Comparison of ENCODE assay signal across 8 cellular contexts in the genomic region with DNA sequence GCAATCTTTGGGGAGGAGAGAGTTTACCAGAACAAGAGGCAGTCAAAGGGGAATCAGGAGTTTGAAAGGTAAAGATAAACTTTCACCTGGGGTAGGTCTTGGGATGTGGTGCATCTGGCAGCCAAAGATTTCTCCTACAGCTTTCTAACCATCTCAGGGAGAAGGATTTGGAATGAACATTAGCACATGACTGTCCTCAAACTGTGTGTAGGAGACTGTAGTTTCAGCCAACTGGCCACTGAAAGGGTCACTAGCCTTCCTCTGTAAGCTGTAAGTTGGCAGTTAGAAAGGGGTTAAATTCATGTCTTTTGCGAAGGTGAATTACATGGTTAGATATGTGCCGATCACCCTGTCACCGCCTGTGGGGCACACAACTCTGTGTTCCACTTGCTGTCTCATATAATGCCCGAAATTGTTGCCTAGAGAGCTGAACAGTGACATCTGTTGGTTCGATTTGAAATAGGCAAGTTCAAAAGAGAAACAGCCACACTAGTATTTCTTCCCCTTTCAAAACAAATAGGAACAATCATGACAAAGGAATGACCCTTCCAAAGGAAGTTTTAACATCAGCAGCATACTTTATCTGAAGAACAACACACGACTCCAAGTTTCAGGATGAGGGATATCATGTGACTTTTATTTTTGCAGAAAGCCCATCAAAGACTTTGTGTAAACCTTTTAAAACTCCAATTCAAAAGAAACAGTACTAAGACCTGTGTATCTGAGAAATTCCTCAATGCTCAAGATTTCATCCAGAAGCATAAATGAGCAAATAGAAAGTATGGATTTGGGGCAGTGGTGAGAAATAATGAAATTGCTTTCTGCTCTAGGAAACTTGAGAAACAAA. TPM values are rescaled to one million over a fixed set of nuclear protein-coding genes. Genes with fewer than 3 reads are reported as not detected.
DNase-seq lines count a peak whose midpoint lies in the region; ATAC-seq, FAIRE-seq and TF ChIP-seq lines count a peak whose summit lies in the region.

No MANE protein-coding gene starts in this region.

- FAIRE-seq in GM12891 (lab: Jason Lieb, UNC), result peak; percentile 92

- H3K4me1 ChIP-seq in A673 (ENCODE audit: insufficient read depth, low read length, poor library complexity, severe bottlenecking), result no peaks in the 10 kb centered on the region

- ATAC-seq in HG02642 (IDR thresholded peaks at IDR 0.05; ENCODE audit: poor library complexity, unreplicated experiment) (peak; percentile 85), SK-N-SH treated with all-trans-retinoic acid at 6 μM for 48 hours (peak; percentile 94)

- peaks cover 9% of the 10 kb centered on the region for H3K27me3 ChIP-seq in A673 (replicated peaks; ENCODE audit: insufficient read depth, low read depth, low read length, poor library complexity)

- CTCF ChIA-PET in A673 (lab: Charles Lee), result interaction anchor here (0.7 to 1.5 kb wide), 4 partner anchors 11 to 358 kb away, joined by 4 to 29 read pairs (median 10); no protein-coding TSS in a partner anchor

- in situ Hi-C loops in T47D (cut with HindIII; ENCODE audit: low pct_unique_long_range_greater_than_20kb, low sequenced_read_pairs), result no loop called here

- H3K9me3 ChIP-seq in A673 (ENCODE audit: low read depth, low read length, poor library complexity, severe bottlenecking), result no peaks in the 10 kb centered on the region

- peak; percentile 74 for TF ChIP-seq CTCF in A673 (conservative IDR thresholded peaks at IDR 0.05; ENCODE audit: low read depth, low read length)

- intact Hi-C loops in A673 (cut with micrococcal nuclease; ENCODE audit: unreplicated experiment), result loop anchor here (1.0 to 2.0 kb wide), 2 partner anchors 149 to 366 kb away; no protein-coding TSS in a partner anchor

- POLR2A ChIA-PET in A673 (lab: Charles Lee; ENCODE audit: low non-redundant PET), result no interaction called here

- H3K27ac ChIP-seq in A673 (ENCODE audit: low read depth, low read length, poor library complexity, severe bottlenecking), result no peak overlapping the region

- no peak overlapping the region for H3K4me3 ChIP-seq in A673 (ENCODE audit: low read depth, low read length, poor library complexity, severe bottlenecking)

- no TSS peak for BruUV-seq in A673 (replicated peaks; lab: Mats Ljungman, UMichigan)

- H3K36me3 ChIP-seq in A673 (ENCODE audit: insufficient read depth, low read length, poor library complexity, severe bottlenecking), result no peaks in the 10 kb centered on the region

- TF ChIP-seq POLR2A in GM12891 (IDR thresholded peaks at IDR 0.05; ENCODE audit: low read depth, low read length), result no peak

- peak; percentile 68 for DNase-seq in A673 (ENCODE audit: low spot score)
- DNase-seq in GM12891 (ENCODE audit: insufficient read length, low spot score), result no peak
- peak; percentile 82 for DNase-seq in NAMALWA (ENCODE audit: low spot score)
- DNase-seq in T47D (ENCODE audit: low read depth in 1 of 2, low spot score in 1 of 2), result peak; percentile 38 to 79
- peak; percentile 63 for DNase-seq in islet precursor cell
- DNase-seq in stimulated activated CD4-positive, alpha-beta T cell treated with anti-CD3 and anti-CD28 coated beads, Interleukin-2, amount 100 ng/mL, for 4 hours (ENCODE audit: low read depth), result peak; percentile 3

TF ChIP-seq in GM12891, 5 proteins besides CTCF, POLR2A, EP300 and RAD21:
- no peak for TF ChIP-seq PAX5 (IDR thresholded peaks at IDR 0.05; ENCODE audit: insufficient read depth, low read length, severe bottlenecking)
- no peak for TF ChIP-seq POU2F2 (IDR thresholded peaks at IDR 0.05; ENCODE audit: low read depth, low read length)
- TF ChIP-seq POLR2AphosphoS5 (IDR thresholded peaks at IDR 0.05; ENCODE audit: low read depth, low read length), result no peak
- TF ChIP-seq TAF1 (IDR thresholded peaks at IDR 0.05; ENCODE audit: low read depth, low read length), result no peak
- TF ChIP-seq SPI1 (IDR thresholded peaks at IDR 0.05; ENCODE audit: low read depth, low read length), result no peak

TF ChIP-seq in SK-N-SH treated with all-trans-retinoic acid at 6 μM for 48 hours, 23 proteins besides CTCF, POLR2A, EP300 and RAD21:
- TF ChIP-seq TSHZ2 (CRISPR knock-in tag; IDR thresholded peaks at IDR 0.05) (no peak), ESRRG (CRISPR knock-in tag; IDR thresholded peaks at IDR 0.05) (no peak), GLIS3 (CRISPR knock-in tag; IDR thresholded peaks at IDR 0.05) (no peak), BACH2 (CRISPR knock-in tag; IDR thresholded peaks at IDR 0.05; ENCODE audit: borderline replicate concordance) (no peak), ZNF70 (CRISPR knock-in tag; IDR thresholded peaks at IDR 0.05) (no peak), ARNTL (CRISPR knock-in tag; IDR thresholded peaks at IDR 0.05; ENCODE audit: borderline replicate concordance, low read depth) (no peak)
- TF ChIP-seq, protein P1, sequence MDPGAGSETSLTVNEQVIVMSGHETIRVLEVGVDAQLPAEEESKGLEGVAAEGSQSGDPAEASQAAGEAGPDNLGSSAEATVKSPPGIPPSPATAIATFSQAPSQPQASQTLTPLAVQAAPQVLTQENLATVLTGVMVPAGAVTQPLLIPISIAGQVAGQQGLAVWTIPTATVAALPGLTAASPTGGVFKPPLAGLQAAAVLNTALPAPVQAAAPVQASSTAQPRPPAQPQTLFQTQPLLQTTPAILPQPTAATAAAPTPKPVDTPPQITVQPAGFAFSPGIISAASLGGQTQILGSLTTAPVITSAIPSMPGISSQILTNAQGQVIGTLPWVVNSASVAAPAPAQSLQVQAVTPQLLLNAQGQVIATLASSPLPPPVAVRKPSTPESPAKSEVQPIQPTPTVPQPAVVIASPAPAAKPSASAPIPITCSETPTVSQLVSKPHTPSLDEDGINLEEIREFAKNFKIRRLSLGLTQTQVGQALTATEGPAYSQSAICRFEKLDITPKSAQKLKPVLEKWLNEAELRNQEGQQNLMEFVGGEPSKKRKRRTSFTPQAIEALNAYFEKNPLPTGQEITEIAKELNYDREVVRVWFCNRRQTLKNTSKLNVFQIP (CRISPR knock-in tag; IDR thresholded peaks at IDR 0.05; ENCODE audit: borderline replicate concordance, low read depth), result no peak
- TF ChIP-seq, protein P2, sequence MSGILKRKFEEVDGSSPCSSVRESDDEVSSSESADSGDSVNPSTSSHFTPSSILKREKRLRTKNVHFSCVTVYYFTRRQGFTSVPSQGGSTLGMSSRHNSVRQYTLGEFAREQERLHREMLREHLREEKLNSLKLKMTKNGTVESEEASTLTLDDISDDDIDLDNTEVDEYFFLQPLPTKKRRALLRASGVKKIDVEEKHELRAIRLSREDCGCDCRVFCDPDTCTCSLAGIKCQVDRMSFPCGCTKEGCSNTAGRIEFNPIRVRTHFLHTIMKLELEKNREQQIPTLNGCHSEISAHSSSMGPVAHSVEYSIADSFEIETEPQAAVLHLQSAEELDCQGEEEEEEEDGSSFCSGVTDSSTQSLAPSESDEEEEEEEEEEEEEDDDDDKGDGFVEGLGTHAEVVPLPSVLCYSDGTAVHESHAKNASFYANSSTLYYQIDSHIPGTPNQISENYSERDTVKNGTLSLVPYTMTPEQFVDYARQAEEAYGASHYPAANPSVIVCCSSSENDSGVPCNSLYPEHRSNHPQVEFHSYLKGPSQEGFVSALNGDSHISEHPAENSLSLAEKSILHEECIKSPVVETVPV (CRISPR knock-in tag; IDR thresholded peaks at IDR 0.05), result no peak
- TF ChIP-seq, protein P3, sequence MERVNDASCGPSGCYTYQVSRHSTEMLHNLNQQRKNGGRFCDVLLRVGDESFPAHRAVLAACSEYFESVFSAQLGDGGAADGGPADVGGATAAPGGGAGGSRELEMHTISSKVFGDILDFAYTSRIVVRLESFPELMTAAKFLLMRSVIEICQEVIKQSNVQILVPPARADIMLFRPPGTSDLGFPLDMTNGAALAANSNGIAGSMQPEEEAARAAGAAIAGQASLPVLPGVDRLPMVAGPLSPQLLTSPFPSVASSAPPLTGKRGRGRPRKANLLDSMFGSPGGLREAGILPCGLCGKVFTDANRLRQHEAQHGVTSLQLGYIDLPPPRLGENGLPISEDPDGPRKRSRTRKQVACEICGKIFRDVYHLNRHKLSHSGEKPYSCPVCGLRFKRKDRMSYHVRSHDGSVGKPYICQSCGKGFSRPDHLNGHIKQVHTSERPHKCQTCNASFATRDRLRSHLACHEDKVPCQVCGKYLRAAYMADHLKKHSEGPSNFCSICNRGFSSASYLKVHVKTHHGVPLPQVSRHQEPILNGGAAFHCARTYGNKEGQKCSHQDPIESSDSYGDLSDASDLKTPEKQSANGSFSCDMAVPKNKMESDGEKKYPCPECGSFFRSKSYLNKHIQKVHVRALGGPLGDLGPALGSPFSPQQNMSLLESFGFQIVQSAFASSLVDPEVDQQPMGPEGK (CRISPR knock-in tag; IDR thresholded peaks at IDR 0.05; ENCODE audit: borderline replicate concordance), result no peak

RNA-seq across cellular contexts. Expression of gene OPN5, which starts 1.1 kb away (rescaled TPM):
- total RNA-seq in A673 (2021), result not detected in 2 replicates
- not detected for polyA plus RNA-seq in GM12891 (2012; ENCODE audit: low read depth, missing spikeins)
